ENCODE assay signal across 8 cellular contexts in genomic region chr1:39898648-39899603, GRCh38. TPM values are rescaled to one million over a fixed set of nuclear protein-coding genes. Genes with fewer than 3 reads are reported as not detected.
DNase-seq lines count a peak whose midpoint lies in the region; ATAC-seq and TF ChIP-seq lines count a peak whose summit lies in the region.

No MANE protein-coding gene starts in this region.

- no peaks in the 10 kb centered on the region for H3K9me3 ChIP-seq in neural progenitor cell (ENCODE audit: low read depth)

- no peak overlapping the region for H3K9ac ChIP-seq in neural progenitor cell

- H3F3A ChIP-seq in neural progenitor cell (ENCODE audit: low read depth), result peaks cover 60% of the 10 kb centered on the region

- no peak for ATAC-seq in HG02870 (IDR thresholded peaks at IDR 0.05; ENCODE audit: unreplicated experiment)
- no peak for ATAC-seq in GM19467 (IDR thresholded peaks at IDR 0.05; ENCODE audit: unreplicated experiment)

- H4K20me1 ChIP-seq in neural progenitor cell (ENCODE audit: low read depth), result peaks cover 31% of the 10 kb centered on the region

- H3K36me3 ChIP-seq in neural progenitor cell, result no peaks in the 10 kb centered on the region

- peak overlapping the region; percentile 84 for H3K27ac ChIP-seq in neural progenitor cell

- H3K4me3 Mint-ChIP-seq in neural progenitor cell (peak overlapping the region; percentile 98), HFFc6 (no peak overlapping the region)

- in situ Hi-C loops in G401 (cut with HindIII; ENCODE audit: low sequenced_read_pairs), result no loop called here

- H3K79me2 ChIP-seq in neural progenitor cell (ENCODE audit: low read depth), result peaks cover 30% of the 10 kb centered on the region

- H3K4me1 Mint-ChIP-seq in neural progenitor cell (peaks cover 65% of the 10 kb centered on the region), HFFc6 (ENCODE audit: low read depth) (peaks cover 34% of the 10 kb centered on the region)

- H3K4me3 ChIP-seq in neural progenitor cell, result peak overlapping the region; percentile 82

- no peaks in the 10 kb centered on the region for H3K9me3 Mint-ChIP-seq in neural progenitor cell
- H3K9me3 Mint-ChIP-seq in HFFc6, result no peaks in the 10 kb centered on the region

- H3K27me3 Mint-ChIP-seq in neural progenitor cell (ENCODE audit: insufficient read depth, low read depth) (peaks cover 11% of the 10 kb centered on the region), HFFc6 (ENCODE audit: insufficient read depth) (peaks cover 31% of the 10 kb centered on the region)

- H3K27ac Mint-ChIP-seq in neural progenitor cell (peak overlapping the region; percentile 96), HFFc6 (no peak overlapping the region)

- TF ChIP-seq CTCF in neural progenitor cell (IDR thresholded peaks at IDR 0.05) (no peak), HFFc6 (IDR thresholded peaks at IDR 0.05) (no peak)

- peak overlapping the region; percentile 97 for H3K4me2 ChIP-seq in neural progenitor cell

- peaks cover 63% of the 10 kb centered on the region for H3K4me1 ChIP-seq in neural progenitor cell

- DNase-seq in G401 (ENCODE audit: low spot score) (peak; percentile 72), NCI-H2171 treated with DMSO at 0.1 percent for 48 hours (lab: John Stamatoyannopoulos, UW) (peak; percentile 73), dermis blood vessel endothelial cell (peak; percentile 87), neural progenitor cell (ENCODE audit: low spot score) (peak; percentile 94), HFFc6 (no peak)
- DNase-seq in activated CD4-positive, alpha-beta T cell treated with anti-CD3 and anti-CD28 coated beads for 1 hour, result no peak

- H2AFZ ChIP-seq in neural progenitor cell (replicated peaks), result no peak overlapping the region

- H3K36me3 Mint-ChIP-seq in neural progenitor cell (peaks cover 11% of the 10 kb centered on the region), HFFc6 (ENCODE audit: low read depth) (no peaks in the 10 kb centered on the region)

- H3K27me3 ChIP-seq in neural progenitor cell, result peaks cover 32% of the 10 kb centered on the region

RNA-seq across cellular contexts. Expression of gene MYCL, which starts 2.8 kb away (rescaled TPM):
- 8.2 and 11.3 TPM in 2 replicates for total RNA-seq in G401 (2014; rRNA removed; shearing (Covaris generic))
- total RNA-seq in dermis blood vessel endothelial cell (0.17 and 0.28 TPM in 2 replicates), neural progenitor cell (ENCODE audit: low replicate concordance) (21.8 and 39.8 TPM in 2 replicates)
- total RNA-seq in HFFc6 (2021; fragmentation: NEBNext Ultra II Directional; extraction: Animal tissue kit (Norgen Biotek cat#: 25700)), result under 1 TPM; 0.17 to 0.52 (median 0.21) TPM

RNA-seq across cellular contexts. Expression of gene TRIT1, which starts 15.6 kb away (rescaled TPM):
- total RNA-seq in G401 (2014; rRNA removed; shearing (Covaris generic)), result 71.8 and 83.3 TPM in 2 replicates
- total RNA-seq in dermis blood vessel endothelial cell (17.3 and 19.4 TPM in 2 replicates), neural progenitor cell (ENCODE audit: low replicate concordance) (45.1 and 64.8 TPM in 2 replicates)
- total RNA-seq in HFFc6 (2021; fragmentation: NEBNext Ultra II Directional; extraction: Animal tissue kit (Norgen Biotek cat#: 25700)), result 10 to 100 TPM; 12.8 to 19.1 (median 15.1) TPM

RNA-seq across cellular contexts. Expression of gene MFSD2A, which starts 56.0 kb away (rescaled TPM):
- 4.3 and 7.9 TPM in 2 replicates for total RNA-seq in G401 (2014; rRNA removed; shearing (Covaris generic))
- total RNA-seq in dermis blood vessel endothelial cell (0.42 TPM in 1 of 2 replicates, not detected in the other), neural progenitor cell (ENCODE audit: low replicate concordance) (0.90 and 1.4 TPM in 2 replicates)
- total RNA-seq in HFFc6 (2021; fragmentation: NEBNext Ultra II Directional; extraction: Animal tissue kit (Norgen Biotek cat#: 25700)), result 1 to 10 TPM; 3.2 to 4.8 (median 3.5) TPM

Comparison
In these comparisons a context has a peak if more than half of its experiments do, and no peak if none do; other contexts are left out.
1. DNase-seq: peak in G401 (single experiment), NCI-H2171 treated with DMSO at 0.1 percent for 48 hours (single experiment), dermis blood vessel endothelial cell (single experiment) and neural progenitor cell (single experiment); none in activated CD4-positive, alpha-beta T cell treated with anti-CD3 and anti-CD28 coated beads for 1 hour (single experiment) and HFFc6 (single experiment).